Comparison of ENCODE assay signal across 8 cellular contexts in the genomic region with DNA sequence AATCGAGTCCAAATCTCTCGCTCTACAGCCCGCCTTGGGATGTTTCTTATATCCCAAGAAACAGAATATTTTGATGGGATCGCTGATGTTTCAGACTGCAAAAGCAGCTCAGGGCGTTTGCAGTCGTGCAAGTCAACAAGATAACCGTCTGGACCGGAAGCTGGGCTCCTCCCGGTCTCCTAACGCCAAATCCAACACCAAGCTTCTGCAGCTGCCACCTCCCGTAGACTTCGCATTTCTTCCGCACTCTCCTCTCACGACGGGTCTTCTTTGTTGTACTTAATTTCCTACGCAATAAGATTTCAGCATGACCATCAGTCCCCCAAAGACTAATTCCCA. TPM values are rescaled to one million over a fixed set of nuclear protein-coding genes. Genes with fewer than 3 reads are reported as not detected.
DNase-seq lines count a peak whose midpoint lies in the region; ATAC-seq, FAIRE-seq and TF ChIP-seq lines count a peak whose summit lies in the region.
"Not testable (repeated sequence)": the region's sequence is repeated elsewhere in the genome, so short reads cannot be mapped to it uniquely, and the experiment has no call there.

No MANE protein-coding gene starts in this region.

- peaks cover 31% of the 10 kb centered on the region for H3K79me2 ChIP-seq in keratinocyte (ENCODE audit: control insufficient read depth, insufficient read depth, low read length)

- not testable (repeated sequence) for TF ChIP-seq CTCF in A673 (conservative IDR thresholded peaks at IDR 0.05; ENCODE audit: low read depth, low read length); keratinocyte (optimal IDR thresholded peaks at IDR 0.05 in 1 of 3, IDR thresholded peaks at IDR 0.05 in 1 of 3, conservative IDR thresholded peaks at IDR 0.05 in 1 of 3; ENCODE audit: extremely low read depth in 1 of 3, insufficient read depth in 2 of 3, low read length in 3 of 3)

- peak overlapping the region; percentile 95 for H3K27ac ChIP-seq in A673 (ENCODE audit: low read depth, low read length, poor library complexity, severe bottlenecking)
- H3K27ac ChIP-seq in HUES48 (ENCODE audit: low read depth, low read length): peak overlapping the region; percentile 85
- H3K27ac ChIP-seq in ectodermal cell (ENCODE audit: insufficient read depth, low read depth, low read length, poor library complexity, severe bottlenecking): peak overlapping the region; percentile 82
- peak overlapping the region; percentile 73 for H3K27ac ChIP-seq in keratinocyte (ENCODE audit: control insufficient read depth, insufficient read depth, low read length)

- not testable (repeated sequence) for H4K20me1 ChIP-seq in keratinocyte (ENCODE audit: control insufficient read depth, extremely low read depth, insufficient read depth, low read length)

- not testable (repeated sequence) for H3K27me3 Mint-ChIP-seq in activated CD4-positive, alpha-beta memory T cell treated with anti-CD3 and anti-CD28 coated beads, Interleukin-2, amount 10 ng/mL, durations not matched to agents 7 days and 5 days

- CTCF ChIA-PET in A673 (lab: Charles Lee); activated CD4-positive, alpha-beta memory T cell treated with anti-CD3 and anti-CD28 coated beads, Interleukin-2, amount 10 ng/mL, durations not matched to agents 7 days and 5 days (lab: Charles Lee): not testable (repeated sequence)

- H3K9ac ChIP-seq in HUES48 (ENCODE audit: low read depth, low read length): peak overlapping the region; percentile 56; the same call in 1 of the 2 replicates
- H3K9ac ChIP-seq in keratinocyte (ENCODE audit: control insufficient read depth, extremely low read depth, insufficient read depth, low read length): peak overlapping the region; percentile 76

- H3K9me3 ChIP-seq in A673 (ENCODE audit: low read depth, low read length, poor library complexity, severe bottlenecking); HUES48 (ENCODE audit: control insufficient read depth, insufficient read depth, low read length); ectodermal cell (ENCODE audit: control insufficient read depth, low read length); keratinocyte (ENCODE audit: control insufficient read depth, low read depth, low read length): not testable (repeated sequence)

- H3K36me3 Mint-ChIP-seq in activated CD4-positive, alpha-beta memory T cell treated with anti-CD3 and anti-CD28 coated beads, Interleukin-2, amount 10 ng/mL, durations not matched to agents 7 days and 5 days (ENCODE audit: low read depth): peaks cover 23% of the 10 kb centered on the region

- DNase-seq in A673 (ENCODE audit: low spot score); activated CD4-positive, alpha-beta memory T cell treated with anti-CD3 and anti-CD28 coated beads, Interleukin-2, amount 10 ng/mL, durations not matched to agents 7 days and 5 days; keratinocyte (ENCODE audit: low read depth, low spot score): not testable (repeated sequence)
- peak; percentile 81 for DNase-seq in posterior vena cava (ENCODE audit: low spot score)

- not testable (repeated sequence) for FAIRE-seq in keratinocyte (lab: Jason Lieb, UNC)

- 0% methylated on average over 12 of the region's 16 CpGs for WGBS in ectodermal cell, 2 experiments

- H3K27me3 ChIP-seq in A673 (replicated peaks; ENCODE audit: insufficient read depth, low read depth, low read length, poor library complexity); HUES48 (ENCODE audit: control insufficient read depth, insufficient read depth, low read length); ectodermal cell (ENCODE audit: control insufficient read depth, insufficient read depth, low read length, poor library complexity, severe bottlenecking); keratinocyte (ENCODE audit: control insufficient read depth, extremely low read depth, insufficient read depth, low read length): not testable (repeated sequence)

- not testable (repeated sequence) for H3K9me3 Mint-ChIP-seq in activated CD4-positive, alpha-beta memory T cell treated with anti-CD3 and anti-CD28 coated beads, Interleukin-2, amount 10 ng/mL, durations not matched to agents 7 days and 5 days

- H3K4me2 ChIP-seq in keratinocyte (ENCODE audit: control insufficient read depth, extremely low read depth, insufficient read depth, low read depth, low read length): peak overlapping the region; percentile 54

- dilution Hi-C loops in keratinocyte (cut with MboI; ENCODE audit: extremely low pct_ligation_motif_present, low sequenced_read_pairs): not testable (repeated sequence)

- intact Hi-C loops in A673 (cut with micrococcal nuclease; ENCODE audit: unreplicated experiment); posterior vena cava (cut with DNase I): not testable (repeated sequence)

- H3K4me3 ChIP-seq in A673 (ENCODE audit: low read depth, low read length, poor library complexity, severe bottlenecking): peak overlapping the region; percentile 62
- H3K4me3 ChIP-seq in HUES48 (ENCODE audit: low read depth, low read length): peak overlapping the region; percentile 86
- peak overlapping the region; percentile 58 for H3K4me3 ChIP-seq in ectodermal cell (ENCODE audit: insufficient read depth, low read depth, low read length)
- H3K4me3 ChIP-seq in keratinocyte (ENCODE audit: control insufficient read depth in 2 of 3, extremely low read depth in 1 of 3, insufficient read depth in 2 of 3, low read depth in 1 of 3, low read length in 3 of 3): peak overlapping the region; percentile 58 to 71 (median 63)

- not testable (repeated sequence) for H3K4me1 ChIP-seq in A673 (ENCODE audit: insufficient read depth, low read length, poor library complexity, severe bottlenecking); HUES48 (ENCODE audit: control insufficient read depth, insufficient read depth, low read length); ectodermal cell (ENCODE audit: control insufficient read depth, insufficient read depth, low read length); keratinocyte (ENCODE audit: control insufficient read depth, extremely low read depth, insufficient read depth, low read length)

- ATAC-seq in GM19025 (IDR thresholded peaks at IDR 0.05; ENCODE audit: low read depth, unreplicated experiment): peak; percentile 22
- peak; percentile 28 for ATAC-seq in HG02642 (IDR thresholded peaks at IDR 0.05; ENCODE audit: poor library complexity, unreplicated experiment)

- H2AFZ ChIP-seq in keratinocyte (ENCODE audit: control insufficient read depth, low read length): peak overlapping the region; percentile 76

- POLR2A ChIA-PET in A673 (lab: Charles Lee; ENCODE audit: low non-redundant PET): not testable (repeated sequence)
- POLR2A ChIA-PET in activated CD4-positive, alpha-beta memory T cell treated with anti-CD3 and anti-CD28 coated beads, Interleukin-2, amount 10 ng/mL, durations not matched to agents 7 days and 5 days (lab: Charles Lee): interaction anchor here (0.6 kb wide), 1 partner anchor 1989 kb away, joined by 4 read pairs; a partner anchor contains a TSS

- H3K27ac Mint-ChIP-seq in activated CD4-positive, alpha-beta memory T cell treated with anti-CD3 and anti-CD28 coated beads, Interleukin-2, amount 10 ng/mL, durations not matched to agents 7 days and 5 days: peak overlapping the region; percentile 98

- H3K9me1 ChIP-seq in keratinocyte (ENCODE audit: control insufficient read depth, extremely low read depth, insufficient read depth, low read length): not testable (repeated sequence)

- not testable (repeated sequence) for H3K36me3 ChIP-seq in A673 (ENCODE audit: insufficient read depth, low read length, poor library complexity, severe bottlenecking); HUES48 (ENCODE audit: control insufficient read depth, insufficient read depth, low read length); ectodermal cell (ENCODE audit: control insufficient read depth, insufficient read depth, low read length); keratinocyte (ENCODE audit: control insufficient read depth in 2 of 2, extremely low read depth in 1 of 2, insufficient read depth in 2 of 2, low read length in 2 of 2)

- peak overlapping the region; percentile 93 for H3K4me3 Mint-ChIP-seq in activated CD4-positive, alpha-beta memory T cell treated with anti-CD3 and anti-CD28 coated beads, Interleukin-2, amount 10 ng/mL, durations not matched to agents 7 days and 5 days

- TSS peak; percentile 89 for BruUV-seq in A673 (replicated peaks; lab: Mats Ljungman, UMichigan)

- peaks cover 19% of the 10 kb centered on the region for H3K4me1 Mint-ChIP-seq in activated CD4-positive, alpha-beta memory T cell treated with anti-CD3 and anti-CD28 coated beads, Interleukin-2, amount 10 ng/mL, durations not matched to agents 7 days and 5 days

RNA-seq across cellular contexts. Expression of a gene that starts 0.6 kb away (rescaled TPM):
- total RNA-seq in A673 (2021) (167 and 173 TPM in 2 replicates), posterior vena cava (1 to 10 TPM; 3.1 to 3.5 TPM)
- 100 to 1,000 TPM; 134 to 139 TPM for total RNA-seq in activated CD4-positive, alpha-beta memory T cell treated with anti-CD3 and anti-CD28 coated beads, Interleukin-2, amount 10 ng/mL, durations not matched to agents 7 days and 5 days
- polyA plus RNA-seq in ectodermal cell (2013, experiment 1 of 4): 53.6 TPM
- polyA plus RNA-seq in ectodermal cell (2013, experiment 2 of 4): 45.3 TPM
- 40.7 TPM for polyA plus RNA-seq in ectodermal cell (2013, experiment 3 of 4)
- 40.2 TPM for polyA plus RNA-seq in ectodermal cell (2013, experiment 4 of 4)
- polyA plus RNA-seq in keratinocyte: 2.0 to 11.3 TPM (median 7.5 TPM) in 3 replicates
- 3.6 TPM for polyA plus RNA-seq in keratinocyte (2011; ENCODE audit: low read depth)
- polyA plus RNA-seq in keratinocyte (2011; cell fraction: cytosol; rRNA removed): 3.2 and 4.9 TPM in 2 replicates
- 4.1 TPM in 2 replicates for polyA plus RNA-seq in keratinocyte (2011; cell fraction: nucleus; rRNA removed)
- polyA plus RNA-seq in keratinocyte (2012; ENCODE audit: low replicate concordance): 1.7 and 20.2 TPM in 2 replicates
- polyA minus RNA-seq in keratinocyte: 1.1 to 7.5 TPM (median 1.8 TPM) in 3 replicates
- 3.1 TPM for polyA minus RNA-seq in keratinocyte (2011; cell fraction: cytosol; rRNA and poly(A)+ RNA removed)
- 1.8 and 4.8 TPM in 2 replicates for polyA minus RNA-seq in keratinocyte (2011; cell fraction: nucleus; rRNA and poly(A)+ RNA removed)

RNA-seq across cellular contexts. Expression of a gene that starts 21.4 kb away (rescaled TPM):
- 3.1 and 4.3 TPM in 2 replicates for total RNA-seq in A673 (2021)
- 10 to 100 TPM; 13.2 to 13.8 TPM for total RNA-seq in activated CD4-positive, alpha-beta memory T cell treated with anti-CD3 and anti-CD28 coated beads, Interleukin-2, amount 10 ng/mL, durations not matched to agents 7 days and 5 days
- 0.17 TPM for polyA plus RNA-seq in ectodermal cell (2013, experiment 1 of 4)
- 0.14 TPM for polyA plus RNA-seq in ectodermal cell (2013, experiment 2 of 4)
- 0.27 TPM for polyA plus RNA-seq in ectodermal cell (2013, experiment 3 of 4)
- 0.24 TPM for polyA plus RNA-seq in ectodermal cell (2013, experiment 4 of 4)
- polyA plus RNA-seq in keratinocyte: 0.25 to 2.1 TPM (median 0.87 TPM) in 3 replicates
- polyA plus RNA-seq in keratinocyte (2011; ENCODE audit: low read depth): 4.6 TPM
- 0.21 and 0.33 TPM in 2 replicates for polyA plus RNA-seq in keratinocyte (2011; cell fraction: cytosol; rRNA removed)
- polyA plus RNA-seq in keratinocyte (2011; cell fraction: nucleus; rRNA removed): 3.6 and 5.0 TPM in 2 replicates
- 0.64 and 1.3 TPM in 2 replicates for polyA plus RNA-seq in keratinocyte (2012; ENCODE audit: low replicate concordance)
- polyA minus RNA-seq in keratinocyte: 2.4 to 5.4 TPM in 2 of 3 replicates, not detected in the other
- not detected for polyA minus RNA-seq in keratinocyte (2011; cell fraction: cytosol; rRNA and poly(A)+ RNA removed)
- polyA minus RNA-seq in keratinocyte (2011; cell fraction: nucleus; rRNA and poly(A)+ RNA removed): 1.1 and 3.2 TPM in 2 replicates
- total RNA-seq in posterior vena cava: 10 to 100 TPM; 11.9 to 19.4 TPM

RNA-seq across cellular contexts. Expression of a gene that starts 26.8 kb away (rescaled TPM):
- total RNA-seq in A673 (2021) (0.90 and 3.1 TPM in 2 replicates), posterior vena cava (10 to 100 TPM in 1 of 2 donors, 1 to 10 TPM in 1; 5.6 to 21.2 TPM)
- total RNA-seq in activated CD4-positive, alpha-beta memory T cell treated with anti-CD3 and anti-CD28 coated beads, Interleukin-2, amount 10 ng/mL, durations not matched to agents 7 days and 5 days: 1 to 10 TPM; 3.1 to 3.8 TPM
- polyA plus RNA-seq in ectodermal cell (2013, experiment 1 of 4): 47.4 TPM
- 63.9 TPM for polyA plus RNA-seq in ectodermal cell (2013, experiment 2 of 4)
- 42.3 TPM for polyA plus RNA-seq in ectodermal cell (2013, experiment 3 of 4)
- polyA plus RNA-seq in ectodermal cell (2013, experiment 4 of 4): 52.7 TPM
- 14.5 to 29.2 TPM (median 15.8 TPM) in 3 replicates for polyA plus RNA-seq in keratinocyte
- polyA plus RNA-seq in keratinocyte (2011; ENCODE audit: low read depth): 9.2 TPM
- 14.1 and 21.0 TPM in 2 replicates for polyA plus RNA-seq in keratinocyte (2011; cell fraction: cytosol; rRNA removed)
- 8.6 and 9.8 TPM in 2 replicates for polyA plus RNA-seq in keratinocyte (2011; cell fraction: nucleus; rRNA removed)
- 16.2 and 34.7 TPM in 2 replicates for polyA plus RNA-seq in keratinocyte (2012; ENCODE audit: low replicate concordance)
- 3.4 to 4.5 TPM (median 4.2 TPM) in 3 replicates for polyA minus RNA-seq in keratinocyte
- 6.5 TPM for polyA minus RNA-seq in keratinocyte (2011; cell fraction: cytosol; rRNA and poly(A)+ RNA removed)
- 1.4 and 4.9 TPM in 2 replicates for polyA minus RNA-seq in keratinocyte (2011; cell fraction: nucleus; rRNA and poly(A)+ RNA removed)

Comparison
In these comparisons a context has a peak if more than half of its experiments do, and no peak if none do; other contexts are left out.
1. RNA of a gene that starts 0.6 kb away (total RNA-seq): 167 to 173 TPM in A673 and 134 to 139 TPM in activated CD4-positive, alpha-beta memory T cell treated with anti-CD3 and anti-CD28 coated beads, Interleukin-2, amount 10 ng/mL, durations not matched to agents 7 days and 5 days; 3.1 to 3.5 TPM in posterior vena cava; every median in the first group is over 10 times any median in the second.
2. Peak in every context shown above with its lines, with median percentiles within 50 percentile points of each other: H3K27ac ChIP-seq and H3K4me3 ChIP-seq.